Comparison of ENCODE assay signal across 8 cellular contexts in genomic region chr10:119205926-119206602, GRCh38. TPM values are rescaled to one million over a fixed set of nuclear protein-coding genes. Genes with fewer than 3 reads are reported as not detected.
DNase-seq lines count a peak whose midpoint lies in the region; ATAC-seq, FAIRE-seq and TF ChIP-seq lines count a peak whose summit lies in the region.

No MANE protein-coding gene starts in this region.

- H3K27ac ChIP-seq in OCI-LY7 (ENCODE audit: low read depth, low read length, poor library complexity, severe bottlenecking) (peak overlapping the region; percentile 69), pancreas (peak overlapping the region; percentile 88 to 97 (median 94))

- FAIRE-seq in pancreas (lab: Jason Lieb, UNC) = no peak

- no peaks in the 10 kb centered on the region for H3K36me3 Mint-ChIP-seq in activated naive CD4-positive, alpha-beta T cell treated with anti-CD3 and anti-CD28 coated beads for 36 hours (ENCODE audit: low read depth)

- CTCF ChIA-PET in OCI-LY7 (lab: Charles Lee; ENCODE audit: unreplicated experiment) = interaction anchor here (0.6 to 1.1 kb wide), 6 partner anchors 78 to 239 kb away, joined by 3 to 7 read pairs (median 4); no protein-coding TSS in a partner anchor
- CTCF ChIA-PET in activated naive CD4-positive, alpha-beta T cell treated with anti-CD3 and anti-CD28 coated beads for 36 hours (lab: Charles Lee) = interaction anchor here (0.5 to 3.3 kb wide), 30 partner anchors 8 to 396 kb away, joined by 3 to 32 read pairs (median 4); partner anchors contain the start of gene SFXN4

- ATAC-seq in Right ventricle myocardium superior (ENCODE audit: poor library complexity) = peak; percentile 27
- ATAC-seq in pancreas = peak in 3 of 4 donors; percentile 4 to 44 (median 10)
- ATAC-seq in GM18873 (IDR thresholded peaks at IDR 0.05; ENCODE audit: low FRiP score, unreplicated experiment) = no peak

- no peaks in the 10 kb centered on the region for H3K79me2 ChIP-seq in OCI-LY7 (ENCODE audit: insufficient read depth, low read depth, low read length)

- H3K27me3 Mint-ChIP-seq in activated naive CD4-positive, alpha-beta T cell treated with anti-CD3 and anti-CD28 coated beads for 36 hours (ENCODE audit: low read depth) = no peaks in the 10 kb centered on the region

- H3K4me1 Mint-ChIP-seq in activated naive CD4-positive, alpha-beta T cell treated with anti-CD3 and anti-CD28 coated beads for 36 hours (ENCODE audit: low read depth) = peaks cover 22% of the 10 kb centered on the region

- TF ChIP-seq CTCF in OCI-LY7 (conservative IDR thresholded peaks at IDR 0.05; ENCODE audit: low read length) (no peak), pancreas (IDR thresholded peaks at IDR 0.05) (no peak)

- no peaks in the 10 kb centered on the region for H3K9me3 ChIP-seq in OCI-LY7 (ENCODE audit: low read length)
- H3K9me3 ChIP-seq in pancreas = no peaks in the 10 kb centered on the region

- H3K36me3 ChIP-seq in H7 (replicated peaks; ENCODE audit: control insufficient read depth, insufficient read depth, low read length) (no peaks in the 10 kb centered on the region), OCI-LY7 (ENCODE audit: insufficient read depth, low read length) (no peaks in the 10 kb centered on the region), pancreas (no peaks in the 10 kb centered on the region)

- peak overlapping the region; percentile 90 for H3K27ac Mint-ChIP-seq in activated naive CD4-positive, alpha-beta T cell treated with anti-CD3 and anti-CD28 coated beads for 36 hours

- POLR2A ChIA-PET in OCI-LY7 (lab: Charles Lee) = interaction anchor here (0.5 to 2.5 kb wide), 6 partner anchors 41 to 273 kb away, joined by 3 to 13 read pairs (median 3); partner anchors contain the start of gene SFXN4

- H3K4me3 Mint-ChIP-seq in activated naive CD4-positive, alpha-beta T cell treated with anti-CD3 and anti-CD28 coated beads for 36 hours = peak overlapping the region; percentile 85

- H3K27me3 ChIP-seq in H7 (ENCODE audit: control insufficient read depth, insufficient read depth, low read length) (peaks cover 16% of the 10 kb centered on the region), pancreas (no peaks in the 10 kb centered on the region)

- WGBS in pancreas, 2 donors = 26 to 29% methylated on average over 16 of the region's 16 CpGs

- H3K9me2 ChIP-seq in OCI-LY7 (ENCODE audit: insufficient read depth, low read length) = no peaks in the 10 kb centered on the region

- H3K4me1 ChIP-seq in OCI-LY7 (ENCODE audit: insufficient read depth, low read length, poor library complexity, severe bottlenecking) (peaks cover 28% of the 10 kb centered on the region), pancreas (peaks cover 0 to 25% (median 0%) of the 10 kb centered on the region in 3 donors)

- no peak overlapping the region for H3K4me3 ChIP-seq in H7 (ENCODE audit: insufficient read depth, low read depth, low read length)
- H3K4me3 ChIP-seq in OCI-LY7 (ENCODE audit: low read depth, low read length, poor library complexity, severe bottlenecking) = peak overlapping the region; percentile 75
- peak overlapping the region; percentile 74 to 98 (median 82) for H3K4me3 ChIP-seq in pancreas

- peak overlapping the region; percentile 76 for H2AFZ ChIP-seq in OCI-LY7 (ENCODE audit: low read length)

- H3K9me3 Mint-ChIP-seq in activated naive CD4-positive, alpha-beta T cell treated with anti-CD3 and anti-CD28 coated beads for 36 hours = no peaks in the 10 kb centered on the region

- DNase-seq in EH (ENCODE audit: low read depth) (peak; percentile 67), H7 (peak; percentile 63), OCI-LY7 (ENCODE audit: low spot score) (peak; percentile 80), Right ventricle myocardium superior (peak; percentile 90), pancreas (peak in 5 of 6 donors; percentile 45 to 81 (median 60)), NCI-H2029 treated with DMSO at 0.1 percent for 48 hours (lab: John Stamatoyannopoulos, UW) (no peak)
- DNase-seq in activated naive CD4-positive, alpha-beta T cell treated with anti-CD3 and anti-CD28 coated beads for 36 hours = peak; percentile 55

- no peaks in the 10 kb centered on the region for H4K20me1 ChIP-seq in OCI-LY7 (ENCODE audit: insufficient read depth, low read length)

- BruUV-seq in OCI-LY7 (replicated peaks; lab: Mats Ljungman, UMichigan) = no TSS peak

- intact Hi-C loops in OCI-LY7 (cut with micrococcal nuclease; ENCODE audit: unreplicated experiment) (loop anchor here (1.0 to 5.0 kb wide), 7 partner anchors 100 to 391 kb away; partner anchors contain the start of gene TIAL1), Right ventricle myocardium superior (cut with DNase I) (loop anchor here (5.0 kb wide), 2 partner anchors 111 to 211 kb away; no protein-coding TSS in a partner anchor), pancreas (cut with DNase I) (loop anchor here in 2 of 3 donors (10.0 kb wide), 1 partner anchor 209 kb away; no protein-coding TSS in a partner anchor)
- intact Hi-C loops in activated naive CD4-positive, alpha-beta T cell treated with anti-CD3 and anti-CD28 coated beads for 36 hours (cut with micrococcal nuclease) = loop anchor here (1.0 to 5.0 kb wide), 2 partner anchors 211 to 496 kb away; no protein-coding TSS in a partner anchor

- peak overlapping the region; percentile 86 for H3K4me2 ChIP-seq in OCI-LY7 (ENCODE audit: low read length)

RNA-seq across cellular contexts. Expression of gene GRK5, which starts 1.3 kb away (rescaled TPM):
- total RNA-seq in H7 (2014; rRNA removed; shearing (Covaris generic)) = 1.2 and 1.7 TPM in 2 replicates
- 4.2 and 4.7 TPM in 2 replicates for total RNA-seq in OCI-LY7 (2014; rRNA removed; shearing (Covaris generic))
- 8.3 and 10.2 TPM in 2 replicates for total RNA-seq in OCI-LY7 (2022)
- total RNA-seq in activated naive CD4-positive, alpha-beta T cell treated with anti-CD3 and anti-CD28 coated beads for 36 hours = 10 to 100 TPM; 27.1 to 29.7 TPM
- 47.6 TPM for total RNA-seq in Right ventricle myocardium superior
- 1 to 10 TPM; 1.4 to 4.1 (median 2.2) TPM for total RNA-seq in pancreas
- 1 to 10 TPM; 2.3 to 6.0 TPM for polyA plus RNA-seq in pancreas

RNA-seq across cellular contexts. Expression of gene PRDX3, which starts 27.5 kb away (rescaled TPM):
- total RNA-seq in H7 (2014; rRNA removed; shearing (Covaris generic)) = 411 and 445 TPM in 2 replicates
- 124 and 175 TPM in 2 replicates for total RNA-seq in OCI-LY7 (2014; rRNA removed; shearing (Covaris generic))
- total RNA-seq in OCI-LY7 (2022) (150 and 156 TPM in 2 replicates), Right ventricle myocardium superior (261 TPM), pancreas (10 to 100 TPM; 27.1 to 59.3 (median 42.4) TPM)
- total RNA-seq in activated naive CD4-positive, alpha-beta T cell treated with anti-CD3 and anti-CD28 coated beads for 36 hours = 100 to 1,000 TPM; 215 to 216 TPM
- 10 to 100 TPM; 39.3 to 87.4 TPM for polyA plus RNA-seq in pancreas

RNA-seq across cellular contexts. Expression of gene SFXN4, which starts 40.5 kb away (rescaled TPM):
- total RNA-seq in H7 (2014; rRNA removed; shearing (Covaris generic)) = 15.3 and 24.6 TPM in 2 replicates
- 27.8 and 35.9 TPM in 2 replicates for total RNA-seq in OCI-LY7 (2014; rRNA removed; shearing (Covaris generic))
- total RNA-seq in OCI-LY7 (2022) (38.8 and 46.4 TPM in 2 replicates), Right ventricle myocardium superior (48.2 TPM), pancreas (10 to 100 TPM; 16.1 to 28.4 (median 21.7) TPM)
- total RNA-seq in activated naive CD4-positive, alpha-beta T cell treated with anti-CD3 and anti-CD28 coated beads for 36 hours = 10 to 100 TPM; 46.1 to 51.7 TPM
- 10 to 100 TPM; 56.8 to 58.6 TPM for polyA plus RNA-seq in pancreas
